In genomic region chr17:38875477-38876080, GRCh38 we compare ENCODE assay signal across 9 cellular contexts. TPM values are rescaled to one million over a fixed set of nuclear protein-coding genes. Genes with fewer than 3 reads are reported as not detected.
DNase-seq lines count a peak whose midpoint lies in the region; ATAC-seq and TF ChIP-seq lines count a peak whose summit lies in the region.
"Had no signal": no experiment of that assay in that cellular context is flagged by ENCODE, and none has a peak within 500 bp of the region (broad histone marks: within the 10 kb centered on the region; RNA-seq: fewer than 3 reads in every experiment).

No MANE protein-coding gene starts in this region.

- H3K4me1 ChIP-seq in endodermal cell (ENCODE audit: control insufficient read depth, insufficient read depth, low read length) (peaks cover 23% of the 10 kb centered on the region), skeletal muscle satellite cell (ENCODE audit: control insufficient read depth, insufficient read depth, low read length) (peaks cover 81% of the 10 kb centered on the region)

- 83 to 91% methylated on average over 2 to 5 of the region's 5 CpGs for WGBS in endodermal cell (ENCODE audit: insufficient coverage in 1 of 2, insufficient read length in 1 of 2), 2 experiments

- no peak overlapping the region for H3K4me3 ChIP-seq in endodermal cell (ENCODE audit: low read length)
- peak overlapping the region; percentile 100 for H3K4me3 ChIP-seq in skeletal muscle satellite cell (ENCODE audit: low read length)

- H3K4me3 Mint-ChIP-seq in Calu3 (ENCODE audit: low read depth, unreplicated experiment) (peak overlapping the region; percentile 95), endodermal cell (no peak overlapping the region)

- H3K4me2 ChIP-seq in skeletal muscle satellite cell (ENCODE audit: low read length): peak overlapping the region; percentile 93

- ATAC-seq in GM19452 (IDR thresholded peaks at IDR 0.05; ENCODE audit: unreplicated experiment): no peak

- H3K9me3 ChIP-seq in endodermal cell (ENCODE audit: control insufficient read depth, low read length) (no peaks in the 10 kb centered on the region), skeletal muscle satellite cell (replicated peaks; ENCODE audit: low read length) (no peaks in the 10 kb centered on the region)

- H3K27ac Mint-ChIP-seq in Calu3 (ENCODE audit: unreplicated experiment): peak overlapping the region; percentile 12
- peak overlapping the region; percentile 72 for H3K27ac Mint-ChIP-seq in endodermal cell

- H3K36me3 ChIP-seq in endodermal cell (ENCODE audit: control insufficient read depth, insufficient read depth, low read length): peaks cover 66% of the 10 kb centered on the region
- peaks cover 69% of the 10 kb centered on the region for H3K36me3 ChIP-seq in skeletal muscle satellite cell (ENCODE audit: insufficient read depth, low read length)

- H3K27me3 Mint-ChIP-seq in Calu3 (ENCODE audit: unreplicated experiment): no peaks in the 10 kb centered on the region
- no peaks in the 10 kb centered on the region for H3K27me3 Mint-ChIP-seq in endodermal cell (ENCODE audit: insufficient read depth)

- intact Hi-C loops in Calu3 (cut with micrococcal nuclease; ENCODE audit: unreplicated experiment): no loop called here

- no peak overlapping the region for H3K27ac ChIP-seq in endodermal cell (ENCODE audit: low read depth, low read length)

- CTCF ChIA-PET in Calu3 (lab: Charles Lee): interaction anchor here (0.8 kb wide), 1 partner anchor 36 kb away, joined by 3 read pairs; no protein-coding TSS in a partner anchor

- peaks cover 92% of the 10 kb centered on the region for H3K36me3 Mint-ChIP-seq in Calu3 (ENCODE audit: insufficient read depth, unreplicated experiment)
- peaks cover 20% of the 10 kb centered on the region for H3K36me3 Mint-ChIP-seq in endodermal cell (ENCODE audit: low read depth)

- no peak for DNase-seq in Calu3
- DNase-seq in RPMI7951 (ENCODE audit: low read depth): peak; percentile 61
- peak; percentile 61 for DNase-seq in endodermal cell
- no peak for DNase-seq in HT-29 (ENCODE audit: low spot score)
- DNase-seq in iPS-NIHi7 (ENCODE audit: extremely low spot score): no peak
- no peak for DNase-seq in NOMO-1 (lab: John Stamatoyannopoulos, UW; ENCODE audit: unreplicated experiment in 2 of 2)
- DNase-seq: NCI-H446 treated with DMSO at 0.1 percent for 48 hours had no signal

- H3K9me3 Mint-ChIP-seq in Calu3 (ENCODE audit: low read depth, unreplicated experiment): no peaks in the 10 kb centered on the region
- no peaks in the 10 kb centered on the region for H3K9me3 Mint-ChIP-seq in endodermal cell

- H3K9ac ChIP-seq in endodermal cell (ENCODE audit: extremely low read depth, low read length, poor library complexity, severe bottlenecking) (no peak overlapping the region), skeletal muscle satellite cell (ENCODE audit: low read depth, low read length) (peak overlapping the region; percentile 18)

- BruUV-seq in Calu3 (replicated peaks; lab: Mats Ljungman, UMichigan): no TSS peak

- TF ChIP-seq CTCF in Calu3 (IDR thresholded peaks at IDR 0.05; ENCODE audit: unreplicated experiment) (no peak), endodermal cell (conservative IDR thresholded peaks at IDR 0.05) (no peak)

- no peaks in the 10 kb centered on the region for H3K27me3 ChIP-seq in endodermal cell (ENCODE audit: control insufficient read depth, insufficient read depth, low read length, poor library complexity, severe bottlenecking)
- H3K27me3 ChIP-seq in skeletal muscle satellite cell (ENCODE audit: control insufficient read depth, insufficient read depth, low read length): no peaks in the 10 kb centered on the region

- H3K4me1 Mint-ChIP-seq in Calu3 (ENCODE audit: low read depth, unreplicated experiment) (peaks cover 94% of the 10 kb centered on the region), endodermal cell (peaks cover 51% of the 10 kb centered on the region)

RNA-seq across cellular contexts. Expression of gene LASP1, which starts 5.7 kb away (rescaled TPM):
- total RNA-seq in Calu3 (2022): 479 and 558 TPM in 2 replicates
- total RNA-seq in RPMI7951 (2014; rRNA removed; shearing (Covaris generic)): 120 and 135 TPM in 2 replicates
- 100 to 1,000 TPM; 168 to 177 TPM for total RNA-seq in endodermal cell
- polyA plus RNA-seq in endodermal cell (2013, experiment 1 of 2): 102 TPM
- polyA plus RNA-seq in endodermal cell (2013, experiment 2 of 2): 102 TPM
- total RNA-seq in skeletal muscle satellite cell (2012; rRNA removed): 172 and 203 TPM in 2 replicates
- 266 and 279 TPM in 2 replicates for total RNA-seq in HT-29 (2014; rRNA removed; shearing (Covaris generic))

RNA-seq across cellular contexts. Expression of gene RPL23, which starts 22.1 kb away (rescaled TPM):
- total RNA-seq in Calu3 (2022): 3,443 and 3,829 TPM in 2 replicates
- total RNA-seq in RPMI7951 (2014; rRNA removed; shearing (Covaris generic)): 1,124 and 1,333 TPM in 2 replicates
- 1,000 to 10,000 TPM; 1,194 to 1,262 TPM for total RNA-seq in endodermal cell
- 2,291 TPM for polyA plus RNA-seq in endodermal cell (2013, experiment 1 of 2)
- 2,039 TPM for polyA plus RNA-seq in endodermal cell (2013, experiment 2 of 2)
- 1,089 and 1,655 TPM in 2 replicates for total RNA-seq in skeletal muscle satellite cell (2012; rRNA removed)
- total RNA-seq in HT-29 (2014; rRNA removed; shearing (Covaris generic)): 2,011 and 2,221 TPM in 2 replicates

RNA-seq across cellular contexts. Expression of gene CWC25, which starts 50.5 kb away (rescaled TPM):
- total RNA-seq in Calu3 (2022): 77.8 and 78.9 TPM in 2 replicates
- 7.2 and 7.6 TPM in 2 replicates for total RNA-seq in RPMI7951 (2014; rRNA removed; shearing (Covaris generic))
- total RNA-seq in endodermal cell: 10 to 100 TPM; 14.6 to 15.0 TPM
- polyA plus RNA-seq in endodermal cell (2013, experiment 1 of 2): 17.2 TPM
- polyA plus RNA-seq in endodermal cell (2013, experiment 2 of 2): 16.7 TPM
- 7.9 TPM in 2 replicates for total RNA-seq in skeletal muscle satellite cell (2012; rRNA removed)
- total RNA-seq in HT-29 (2014; rRNA removed; shearing (Covaris generic)): 28.7 and 33.9 TPM in 2 replicates

Comparison
In these comparisons a context has a peak if more than half of its experiments do, and no peak if none do; other contexts are left out.
1. DNase-seq: peak in RPMI7951 (single experiment) and endodermal cell (single experiment); none in Calu3 (single experiment), HT-29 (single experiment), iPS-NIHi7 (single experiment) and NOMO-1 (0 of 2).